ENCODE assay signal across 10 cellular contexts in genomic region chr1:53737648-53738204, GRCh38. TPM values are rescaled to one million over a fixed set of nuclear protein-coding genes. Genes with fewer than 3 reads are reported as not detected.
DNase-seq lines count a peak whose midpoint lies in the region; ATAC-seq and TF ChIP-seq lines count a peak whose summit lies in the region.
"Had no signal": no experiment of that assay in that cellular context is flagged by ENCODE, and none has a peak within 500 bp of the region (broad histone marks: within the 10 kb centered on the region; RNA-seq: fewer than 3 reads in every experiment).

No MANE protein-coding gene starts in this region.

- H3K27ac Mint-ChIP-seq in type B pancreatic cell, result no peak overlapping the region

- H3K27ac ChIP-seq in ectodermal cell (ENCODE audit: insufficient read depth, low read depth, low read length, poor library complexity, severe bottlenecking), result no peak overlapping the region
- no peak overlapping the region for H3K27ac ChIP-seq in mesendoderm (ENCODE audit: low read depth, low read length)
- H3K27ac ChIP-seq: HL-60 had no signal

- H3K27me3 Mint-ChIP-seq in type B pancreatic cell, result peaks cover 77% of the 10 kb centered on the region

- intact Hi-C loops in Right ventricle myocardium superior (cut with DNase I), result no loop called here
- intact Hi-C loops in Right ventricle myocardium inferior (cut with DNase I), result no loop called here

- peaks cover 2% of the 10 kb centered on the region for H3K9me3 Mint-ChIP-seq in type B pancreatic cell

- H2BK15ac ChIP-seq in mesendoderm (replicated peaks; ENCODE audit: low read depth), result no peak overlapping the region

- peaks cover 23% of the 10 kb centered on the region for H3K79me2 ChIP-seq in mesendoderm (ENCODE audit: control insufficient read depth, insufficient read depth, low read length)

- 3% methylated on average over 58 of the region's 58 CpGs for WGBS in ectodermal cell, 2 experiments
- no CpG with 5 or more reads among the region's 58 CpGs for WGBS in mesendoderm (ENCODE audit: extremely low coverage, insufficient coverage, low lambda C conversion rate)

- TF ChIP-seq CTCF in type B pancreatic cell (conservative IDR thresholded peaks at IDR 0.05), result no peak

- H3K79me1 ChIP-seq in mesendoderm (ENCODE audit: low read length), result peaks cover 7% of the 10 kb centered on the region

- H3K4me3 Mint-ChIP-seq in type B pancreatic cell, result peak overlapping the region; percentile 78

- no peak overlapping the region for H2BK5ac ChIP-seq in mesendoderm (ENCODE audit: low read length)

- ATAC-seq in Right ventricle myocardium superior (ENCODE audit: poor library complexity) (peak; percentile 26), Right ventricle myocardium inferior (no peak)

- peak overlapping the region; percentile 80 for H3K9ac ChIP-seq in mesendoderm (ENCODE audit: low read length)

- no peak overlapping the region for H3K23ac ChIP-seq in mesendoderm (ENCODE audit: low read length)

- DNase-seq in Right ventricle myocardium superior (no peak), Right ventricle myocardium inferior (ENCODE audit: missing footprints) (no peak), mesendoderm (peak; percentile 75), type B pancreatic cell (ENCODE audit: extremely low spot score, unreplicated experiment) (no peak), HAP-1 (ENCODE audit: low spot score in 2 of 2) (no peak), HT-29 (ENCODE audit: low spot score) (no peak), NCI-H1092 (lab: John Stamatoyannopoulos, UW) (no peak)
- DNase-seq: DMS 273 treated with DMSO at 0.1 percent for 48 hours had no signal

- peaks cover 73% of the 10 kb centered on the region for H3K27me3 ChIP-seq in ectodermal cell (ENCODE audit: control insufficient read depth, insufficient read depth, low read length, poor library complexity, severe bottlenecking)
- peaks cover 2% of the 10 kb centered on the region for H3K27me3 ChIP-seq in mesendoderm (ENCODE audit: insufficient read depth, low read length, poor library complexity)
- H3K27me3 ChIP-seq in HAP-1 (ENCODE audit: low read depth), result peaks cover 28% of the 10 kb centered on the region

- peaks cover under 1% of the 10 kb centered on the region for H3K36me3 Mint-ChIP-seq in type B pancreatic cell

- H3K4me2 ChIP-seq in mesendoderm (ENCODE audit: low read length), result peak overlapping the region; percentile 93

- H4K5ac ChIP-seq in mesendoderm (ENCODE audit: low read length), result no peak overlapping the region

- H3K18ac ChIP-seq in mesendoderm (ENCODE audit: low read length), result peak overlapping the region; percentile 98

- H3K36me3 ChIP-seq in ectodermal cell (ENCODE audit: control insufficient read depth, insufficient read depth, low read length) (no peaks in the 10 kb centered on the region), mesendoderm (ENCODE audit: control insufficient read depth, insufficient read depth, low read length) (no peaks in the 10 kb centered on the region), HAP-1 (replicated peaks) (no peaks in the 10 kb centered on the region)

- in situ Hi-C loops in HAP-1 (cut with MboI; ENCODE audit: low sequenced_read_pairs), result no loop called here

- H3K4me3 ChIP-seq in ectodermal cell (ENCODE audit: insufficient read depth, low read depth, low read length) (peak overlapping the region; percentile 16), mesendoderm (ENCODE audit: low read length) (peak overlapping the region; percentile 52), HAP-1 (no peak overlapping the region)

- peak overlapping the region; percentile 35 for H2BK120ac ChIP-seq in mesendoderm (ENCODE audit: low read depth, low read length)

- H3K56ac ChIP-seq in mesendoderm (ENCODE audit: low read length), result peak overlapping the region; percentile 94

- H3K4me1 ChIP-seq in ectodermal cell (ENCODE audit: control insufficient read depth, insufficient read depth, low read length) (peaks cover 8% of the 10 kb centered on the region), mesendoderm (ENCODE audit: control insufficient read depth, low read depth, low read length) (peaks cover 22% of the 10 kb centered on the region), HAP-1 (no peaks in the 10 kb centered on the region)

- peaks cover 36% of the 10 kb centered on the region for H3K4me1 Mint-ChIP-seq in type B pancreatic cell (ENCODE audit: unreplicated experiment)

- H4K8ac ChIP-seq in mesendoderm (ENCODE audit: low read depth, low read length), result no peak overlapping the region

- peak overlapping the region; percentile 28 for H3K4ac ChIP-seq in mesendoderm (ENCODE audit: low read depth, low read length)

- H2AK5ac ChIP-seq in mesendoderm (ENCODE audit: low read length), result no peak overlapping the region

- H3K9me3 ChIP-seq in ectodermal cell (ENCODE audit: control insufficient read depth, low read length) (no peaks in the 10 kb centered on the region), HAP-1 (no peaks in the 10 kb centered on the region)

RNA-seq across cellular contexts. Expression of gene GLIS1, which starts 1.2 kb away (rescaled TPM):
- total RNA-seq in Right ventricle myocardium superior, result 0.08 TPM
- total RNA-seq in Right ventricle myocardium inferior, result not detected
- not detected for polyA plus RNA-seq in ectodermal cell (2013, experiment 1 of 4)
- polyA plus RNA-seq in ectodermal cell (2013, experiment 2 of 4), result not detected
- 0.27 TPM for polyA plus RNA-seq in ectodermal cell (2013, experiment 3 of 4)
- polyA plus RNA-seq in ectodermal cell (2013, experiment 4 of 4), result 0.20 TPM
- 2.5 TPM for polyA plus RNA-seq in mesendoderm (2013, experiment 1 of 2)
- polyA plus RNA-seq in mesendoderm (2013, experiment 2 of 2), result 2.4 TPM
- total RNA-seq in type B pancreatic cell (ENCODE audit: low replicate concordance), result 0.17 and 2.1 TPM in 2 replicates
- not detected in 2 replicates for total RNA-seq in HT-29 (2014; rRNA removed; shearing (Covaris generic))
